In genomic region chr2:25243995-25244394, GRCh38 we compare ENCODE assay signal across 18 cellular contexts.
DNase-seq lines count a peak whose midpoint lies in the region; ATAC-seq lines count a peak whose summit lies in the region.
"Had no signal": no experiment of that assay in that cellular context is flagged by ENCODE, and none has a peak within 500 bp of the region (broad histone marks: within the 10 kb centered on the region; RNA-seq: fewer than 3 reads in every experiment).

No MANE protein-coding gene starts in this region.

- no peak overlapping the region for H4K8ac ChIP-seq in neuronal stem cell (ENCODE audit: low read depth, low read length)

- no peak overlapping the region for H4K91ac ChIP-seq in neuronal stem cell (ENCODE audit: low read depth, low read length, poor library complexity)

- no CpG with 5 or more reads among the region's 17 CpGs for WGBS in neuronal stem cell (ENCODE audit: extremely low coverage in 2 of 2, insufficient read length in 2 of 2, insufficient replicate concordance in 1 of 2), 2 donors

- no peak overlapping the region for H2BK120ac ChIP-seq in neuronal stem cell (ENCODE audit: low read depth, low read length)

- peak overlapping the region; percentile 29 for H3K27ac Mint-ChIP-seq in activated naive CD4-positive, alpha-beta T cell treated with anti-CD3 and anti-CD28 coated beads, Interleukin-2, amount 10 ng/mL, durations not matched to agents 7 days and 5 days
- H3K27ac Mint-ChIP-seq: B cell; CD8-positive, alpha-beta T cell; H9 had no signal

- H3K18ac ChIP-seq in neuronal stem cell (ENCODE audit: low read length) = no peak overlapping the region

- H3K9ac ChIP-seq in neuronal stem cell (ENCODE audit: low read depth, low read length, poor library complexity) = peak overlapping the region; percentile 30
- H3K9ac ChIP-seq: BLaER1 had no signal

- H3K36me3 Mint-ChIP-seq in activated naive CD4-positive, alpha-beta T cell treated with anti-CD3 and anti-CD28 coated beads, Interleukin-2, amount 10 ng/mL, durations not matched to agents 7 days and 5 days = peaks cover 60% of the 10 kb centered on the region

- no peaks in the 10 kb centered on the region for H3K4me1 Mint-ChIP-seq in activated naive CD4-positive, alpha-beta T cell treated with anti-CD3 and anti-CD28 coated beads, Interleukin-2, amount 10 ng/mL, durations not matched to agents 7 days and 5 days
- H3K4me1 Mint-ChIP-seq: B cell had no signal

- no peak overlapping the region for H2AK5ac ChIP-seq in neuronal stem cell (ENCODE audit: low read depth, low read length)

- no peak overlapping the region for H3K4ac ChIP-seq in neuronal stem cell (ENCODE audit: low read length)

- no peaks in the 10 kb centered on the region for H3K9me3 ChIP-seq in neuronal stem cell (replicated peaks in 1 of 2; ENCODE audit: control insufficient read depth in 2 of 2, insufficient read depth in 1 of 2, low read depth in 1 of 2, low read length in 2 of 2)
- H3K9me3 ChIP-seq: BLaER1, Caco-2 had no signal

- H3K14ac ChIP-seq in neuronal stem cell (ENCODE audit: low read length) = no peak overlapping the region

- H2BK12ac ChIP-seq in neuronal stem cell (ENCODE audit: low read length) = no peak overlapping the region

- H3K79me1 ChIP-seq in neuronal stem cell (ENCODE audit: low read depth, low read length) = peaks cover 12% of the 10 kb centered on the region

- no peaks in the 10 kb centered on the region for H3K27me3 Mint-ChIP-seq in activated naive CD4-positive, alpha-beta T cell treated with anti-CD3 and anti-CD28 coated beads, Interleukin-2, amount 10 ng/mL, durations not matched to agents 7 days and 5 days
- H3K27me3 Mint-ChIP-seq: B cell; CD4-positive, CD25-positive, alpha-beta regulatory T cell had no signal

- no peak for DNase-seq in activated naive CD4-positive, alpha-beta T cell treated with anti-CD3 and anti-CD28 coated beads, Interleukin-2, amount 10 ng/mL, durations not matched to agents 7 days and 5 days
- DNase-seq in activated naive CD4-positive, alpha-beta T cell treated with Interleukin-2 at 50 U/mL for 16 hours = no peak
- DNase-seq in H7 = peak; percentile 43
- no peak for DNase-seq in neuronal stem cell (ENCODE audit: low spot score)
- no peak for DNase-seq in Kasumi-1 (lab: John Stamatoyannopoulos, UW)
- DNase-seq: Caco-2; CD4-positive, CD25-positive, alpha-beta regulatory T cell; CD8-positive, alpha-beta T cell; DMS153; DND-41; GOT3; H9 had no signal

- H3K4me3 Mint-ChIP-seq in activated naive CD4-positive, alpha-beta T cell treated with anti-CD3 and anti-CD28 coated beads, Interleukin-2, amount 10 ng/mL, durations not matched to agents 7 days and 5 days = no peak overlapping the region
- H3K4me3 Mint-ChIP-seq: B cell; CD4-positive, CD25-positive, alpha-beta regulatory T cell; CD8-positive, alpha-beta T cell; H9 had no signal

- peak overlapping the region; percentile 20 for H3K23ac ChIP-seq in neuronal stem cell (ENCODE audit: low read depth, low read length, poor library complexity)

- H2BK15ac ChIP-seq in neuronal stem cell (ENCODE audit: low read length) = no peak overlapping the region

- H3K27me3 ChIP-seq in H7 (ENCODE audit: control insufficient read depth, insufficient read depth, low read length) (no peaks in the 10 kb centered on the region), neuronal stem cell (ENCODE audit: control insufficient read depth in 3 of 3, insufficient read depth in 3 of 3, low read depth in 1 of 3, low read length in 3 of 3) (no peaks in the 10 kb centered on the region)
- H3K27me3 ChIP-seq: BLaER1 had no signal

- H3K4me2 ChIP-seq in neuronal stem cell (ENCODE audit: insufficient read depth, low read length, poor library complexity, severe bottlenecking) = no peak overlapping the region
- H3K4me2 ChIP-seq: BLaER1 had no signal

- no peak overlapping the region for H2BK5ac ChIP-seq in neuronal stem cell (ENCODE audit: low read length)

- no peak for ATAC-seq in HG03439 (IDR thresholded peaks at IDR 0.05; ENCODE audit: unreplicated experiment)
- ATAC-seq: CD8-positive, alpha-beta T cell; HCT116 had no signal

- CTCF ChIA-PET in activated naive CD4-positive, alpha-beta T cell treated with anti-CD3 and anti-CD28 coated beads, Interleukin-2, amount 10 ng/mL, durations not matched to agents 7 days and 5 days (lab: Charles Lee) = no interaction called here

- H3K9me3 Mint-ChIP-seq in activated naive CD4-positive, alpha-beta T cell treated with anti-CD3 and anti-CD28 coated beads, Interleukin-2, amount 10 ng/mL, durations not matched to agents 7 days and 5 days = no peaks in the 10 kb centered on the region
- H3K9me3 Mint-ChIP-seq: CD8-positive, alpha-beta T cell; H9 had no signal

- no peak overlapping the region for H3K4me3 ChIP-seq in H7 (ENCODE audit: insufficient read depth, low read depth, low read length)
- no peak overlapping the region for H3K4me3 ChIP-seq in neuronal stem cell (ENCODE audit: low read length in 2 of 2)
- H3K4me3 ChIP-seq: BLaER1 had no signal

- no peak overlapping the region for H3K27ac ChIP-seq in neuronal stem cell (replicated peaks; ENCODE audit: low read length)
- H3K27ac ChIP-seq: 22Rv1, BLaER1, C4-2B had no signal

- no peak overlapping the region for H2AFZ ChIP-seq in neuronal stem cell (ENCODE audit: low read length)

- H3K36me3 ChIP-seq in H7 (replicated peaks; ENCODE audit: control insufficient read depth, insufficient read depth, low read length) (peaks cover 79% of the 10 kb centered on the region), neuronal stem cell (replicated peaks in 1 of 2; ENCODE audit: control insufficient read depth in 2 of 2, insufficient read depth in 2 of 2, low read length in 2 of 2) (peaks cover 84 to 94% of the 10 kb centered on the region in 2 donors)

- no peaks in the 10 kb centered on the region for H3K4me1 ChIP-seq in neuronal stem cell (ENCODE audit: control insufficient read depth in 2 of 2, insufficient read depth in 1 of 2, low read depth in 1 of 2, low read length in 2 of 2)
- H3K4me1 ChIP-seq: Caco-2 had no signal
